ENCODE assay signal across 27 cellular contexts in the genomic region with DNA sequence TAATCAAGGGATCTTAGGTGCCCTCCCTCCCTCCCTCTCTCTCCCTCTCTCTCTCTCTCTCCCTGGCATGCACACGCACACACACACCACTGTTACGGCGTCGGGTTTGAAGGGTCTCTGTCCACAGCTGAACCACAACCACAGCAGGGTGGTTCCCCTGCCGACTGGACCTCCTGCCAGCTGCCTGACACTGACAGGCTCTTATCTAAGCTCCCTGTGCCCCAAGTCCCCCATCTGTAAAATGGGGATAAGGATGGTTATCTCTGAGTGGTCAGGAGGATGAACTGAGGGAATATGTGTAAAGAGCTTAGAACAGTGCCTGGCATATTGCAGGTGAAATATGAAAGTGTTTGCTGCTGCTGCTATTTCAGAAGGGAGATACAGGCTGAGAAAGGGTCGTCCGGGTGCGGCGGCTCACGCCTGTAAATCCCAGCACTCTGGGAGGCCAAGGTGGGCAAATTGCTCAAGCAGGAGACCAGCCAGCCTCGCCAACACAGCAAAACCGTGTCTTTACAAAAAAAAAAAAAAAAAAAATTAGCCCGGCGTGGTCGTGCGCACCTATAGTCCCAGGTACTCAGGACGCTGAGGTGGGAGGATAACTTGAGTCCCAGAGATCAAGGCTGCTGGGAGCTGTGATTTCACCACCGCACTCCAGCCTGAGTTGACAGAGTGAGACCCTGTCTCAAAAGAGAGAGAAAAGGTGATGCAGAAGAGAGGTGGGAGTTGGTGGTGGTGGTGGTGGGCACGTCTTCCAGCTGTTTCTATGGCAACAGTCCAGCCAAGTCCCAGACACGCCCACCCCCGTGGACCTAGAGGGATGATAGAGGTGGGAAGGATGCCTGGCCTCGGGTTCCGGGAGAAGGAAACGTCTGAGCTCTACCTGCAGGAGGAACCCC. TPM values are rescaled to one million over a fixed set of nuclear protein-coding genes. Genes with fewer than 3 reads are reported as not detected.
A peak's percentile ranks its signal among the peaks of the same experiment; 100 is the strongest.
DNase-seq lines count a peak whose midpoint lies in the region; ATAC-seq, FAIRE-seq and TF ChIP-seq lines count a peak whose summit lies in the region.
"Had no signal": no experiment of that assay in that cellular context is flagged by ENCODE, and none has a peak within 500 bp of the region (broad histone marks: within the 10 kb centered on the region; RNA-seq: fewer than 3 reads in every experiment).

No MANE protein-coding gene starts in this region.

- ATAC-seq in K562 (no peak), GM19463 (IDR thresholded peaks at IDR 0.05; ENCODE audit: unreplicated experiment) (no peak)
- ATAC-seq: activated T-cell treated with anti-CD3 and anti-CD28 coated beads, Interleukin-2, amount 50 U/mL, for 72 hours; CD8-positive, alpha-beta T cell had no signal

- DNase-seq in activated naive CD8-positive, alpha-beta T cell treated with anti-CD3 and anti-CD28 coated beads for 36 hours, result no peak
- DNase-seq in K562 (ENCODE audit: extremely low read depth in 1 of 4, low spot score in 3 of 4) (peak; percentile 46 to 54 (median 52)), left kidney (ENCODE audit: low read depth, low spot score) (peak; percentile 50), MCF 10A (ENCODE audit: unreplicated experiment) (no peak), kidney tubule cell (ENCODE audit: low spot score) (no peak), NCI-H1694 (lab: John Stamatoyannopoulos, UW) (no peak)
- DNase-seq: activated naive CD4-positive, alpha-beta T cell treated with anti-CD3 and anti-CD28 coated beads for 36 hours; activated T-cell treated with anti-CD3 and anti-CD28 coated beads, Interleukin-2, amount 50 U/mL, for 72 hours; CD8-positive, alpha-beta T cell; GDM1; kidney; NCI-H2081 treated with DMSO at 0.1 percent for 48 hours; NCI-H446 treated with DMSO at 0.1 percent for 48 hours; Peyer's patch had no signal

- H3K27me3 Mint-ChIP-seq in activated naive CD8-positive, alpha-beta T cell, result peaks cover 37% of the 10 kb centered on the region
- H3K27me3 Mint-ChIP-seq in activated naive CD8-positive, alpha-beta T cell treated with anti-CD3 and anti-CD28 coated beads for 36 hours, result peaks cover 71% of the 10 kb centered on the region
- peaks cover 60% of the 10 kb centered on the region for H3K27me3 Mint-ChIP-seq in MCF 10A (ENCODE audit: insufficient read depth, unreplicated experiment)

- no peak for FAIRE-seq in K562 (lab: Jason Lieb, UNC)
- FAIRE-seq: A549, kidney had no signal

- no peaks in the 10 kb centered on the region for H3K79me2 ChIP-seq in K562 (ENCODE audit: control insufficient read depth, insufficient read depth, low read length)

- H3K27ac Mint-ChIP-seq in activated naive CD8-positive, alpha-beta T cell, result peak overlapping the region; percentile 68
- no peak overlapping the region for H3K27ac Mint-ChIP-seq in activated naive CD8-positive, alpha-beta T cell treated with anti-CD3 and anti-CD28 coated beads for 36 hours
- H3K27ac Mint-ChIP-seq in MCF 10A (ENCODE audit: low read depth, unreplicated experiment), result no peak overlapping the region
- H3K27ac Mint-ChIP-seq: activated naive CD4-positive, alpha-beta T cell treated with anti-CD3 and anti-CD28 coated beads for 36 hours; activated T-cell treated with anti-CD3 and anti-CD28 coated beads, Interleukin-2, amount 50 U/mL, for 72 hours; CD8-positive, alpha-beta T cell; dendritic cell treated with granulocyte-macrophage colony-stimulating factor and Interleukin-4, amounts not matched to agents 40 ng/mL and 50 ng/mL, for 4 days had no signal

- in situ Hi-C loops in K562 (cut with MboI), result loop anchor here (25.0 kb wide), 1 partner anchor 782 kb away; a partner anchor contains a TSS

- H3K9me3 Mint-ChIP-seq in activated naive CD8-positive, alpha-beta T cell (ENCODE audit: low read depth), result no peaks in the 10 kb centered on the region
- no peaks in the 10 kb centered on the region for H3K9me3 Mint-ChIP-seq in activated naive CD8-positive, alpha-beta T cell treated with anti-CD3 and anti-CD28 coated beads for 36 hours
- no peaks in the 10 kb centered on the region for H3K9me3 Mint-ChIP-seq in MCF 10A (ENCODE audit: unreplicated experiment)
- H3K9me3 Mint-ChIP-seq: activated naive CD4-positive, alpha-beta T cell treated with anti-CD3 and anti-CD28 coated beads for 36 hours; CD8-positive, alpha-beta T cell; dendritic cell treated with granulocyte-macrophage colony-stimulating factor and Interleukin-4, amounts not matched to agents 40 ng/mL and 50 ng/mL, for 4 days had no signal

- CTCF ChIA-PET in K562 (lab: Yijun Ruan, JAX; ENCODE audit: low intra/inter-chr PET ratio) (no interaction called here), MCF 10A (lab: Yijun Ruan, JAX) (interaction anchor here (0.6 to 1.0 kb wide), 3 partner anchors 26 to 256 kb away, joined by 3 to 5 read pairs (median 3); no protein-coding TSS in a partner anchor)

- TF ChIP-seq RAD21 in K562 (CRISPR knock-in tag; conservative IDR thresholded peaks at IDR 0.05 in 1 of 2, IDR thresholded peaks at IDR 0.05 in 1 of 2), result no peak

- H3K9me1 ChIP-seq in K562 (ENCODE audit: control insufficient read depth, insufficient read depth, low read length), result no peaks in the 10 kb centered on the region

- H3K36me3 ChIP-seq in K562 (ENCODE audit: control insufficient read depth, insufficient read depth, low read length), result no peaks in the 10 kb centered on the region
- H3K36me3 ChIP-seq: Peyer's patch, prostate gland had no signal

- H3K4me3 Mint-ChIP-seq in activated naive CD8-positive, alpha-beta T cell, result peak overlapping the region; percentile 66
- no peak overlapping the region for H3K4me3 Mint-ChIP-seq in activated naive CD8-positive, alpha-beta T cell treated with anti-CD3 and anti-CD28 coated beads for 36 hours
- no peak overlapping the region for H3K4me3 Mint-ChIP-seq in MCF 10A (ENCODE audit: unreplicated experiment)
- H3K4me3 Mint-ChIP-seq: activated naive CD4-positive, alpha-beta T cell treated with anti-CD3 and anti-CD28 coated beads for 36 hours; CD8-positive, alpha-beta T cell; dendritic cell treated with granulocyte-macrophage colony-stimulating factor and Interleukin-4, amounts not matched to agents 40 ng/mL and 50 ng/mL, for 4 days had no signal

- peaks cover 4% of the 10 kb centered on the region; the same call in 1 of the 2 replicates for H4K20me1 ChIP-seq in K562 (replicated peaks; ENCODE audit: control insufficient read depth, insufficient read depth, low read length)

- no peak overlapping the region for H3K27ac ChIP-seq in K562 (ENCODE audit: extremely low read depth, low read depth, low read length)
- H3K27ac ChIP-seq: A549, HL-60, Peyer's patch, prostate gland had no signal

- H3K9me3 ChIP-seq in K562 (replicated peaks; ENCODE audit: control insufficient read depth, insufficient read depth, low read depth, low read length), result no peaks in the 10 kb centered on the region
- H3K9me3 ChIP-seq: A549, Peyer's patch, prostate gland had no signal

- no peak for TF ChIP-seq POLR2A in K562 (conservative IDR thresholded peaks at IDR 0.05)

- BruUV-seq in K562 (replicated peaks; lab: Mats Ljungman, UMichigan), result no TSS peak
- no TSS peak for BruUV-seq in MCF 10A (replicated peaks; lab: Mats Ljungman, UMichigan)

- peaks cover 21 to 66% of the 10 kb centered on the region in 2 experiments for H3K4me1 ChIP-seq in K562 (replicated peaks in 1 of 2; ENCODE audit: control insufficient read depth in 2 of 2, insufficient read depth in 2 of 2, low read length in 2 of 2)
- H3K4me1 ChIP-seq: prostate gland had no signal

- intact Hi-C loops in K562 (cut with micrococcal nuclease) (no loop called here), MCF 10A (cut with micrococcal nuclease) (no loop called here)

- TF ChIP-seq EP300 in K562 (IDR thresholded peaks at IDR 0.05; ENCODE audit: low read length), result peak; percentile 29; the same call in 1 of the 2 replicates

- H3K36me3 Mint-ChIP-seq in activated naive CD8-positive, alpha-beta T cell, result peaks cover 4% of the 10 kb centered on the region
- H3K36me3 Mint-ChIP-seq in activated naive CD8-positive, alpha-beta T cell treated with anti-CD3 and anti-CD28 coated beads for 36 hours, result no peaks in the 10 kb centered on the region
- H3K36me3 Mint-ChIP-seq in MCF 10A (ENCODE audit: insufficient read depth, unreplicated experiment), result no peaks in the 10 kb centered on the region
- H3K36me3 Mint-ChIP-seq: CD8-positive, alpha-beta T cell; IgD-negative memory B cell had no signal

- no peak overlapping the region for H2AFZ ChIP-seq in K562 (ENCODE audit: low read depth, low read length)

- H3K4me3 ChIP-seq in K562, result no peak overlapping the region
- H3K4me3 ChIP-seq: Peyer's patch, prostate gland had no signal

- H3K27me3 ChIP-seq in K562 (ENCODE audit: control insufficient read depth in 2 of 2, insufficient read depth in 2 of 2, low read length in 2 of 2), result peaks cover 6 to 32% of the 10 kb centered on the region in 2 experiments

- H3K9ac ChIP-seq in K562 (ENCODE audit: insufficient read depth in 1 of 2, low read depth in 2 of 2, low read length in 2 of 2), result peak overlapping the region in 1 of 2 experiments; percentile 42; a peak in 1 of 4 replicates

- TF ChIP-seq CTCF in K562 (IDR thresholded peaks at IDR 0.05 in 2 of 3, conservative IDR thresholded peaks at IDR 0.05 in 1 of 3; ENCODE audit: insufficient read depth in 2 of 3, low read depth in 1 of 3, low read length in 3 of 3) (no peak), MCF 10A (IDR thresholded peaks at IDR 0.05; ENCODE audit: unreplicated experiment) (no peak)

- POLR2A ChIA-PET in K562 (lab: Yijun Ruan, JAX), result interaction anchor here (0.5 to 1.3 kb wide), 4 partner anchors 9 to 166 kb away, joined by 3 to 5 read pairs (median 4); a partner anchor contains a TSS
- POLR2A ChIA-PET in MCF 10A (lab: Yijun Ruan, JAX), result interaction anchor here (0.9 kb wide), 1 partner anchor 37 kb away, joined by 3 read pairs; no protein-coding TSS in a partner anchor

- H3K4me2 ChIP-seq in K562 (ENCODE audit: insufficient read depth, low read length), result peak overlapping the region; percentile 53; the same call in 1 of the 2 replicates

- peaks cover 20% of the 10 kb centered on the region for H3K4me1 Mint-ChIP-seq in activated naive CD8-positive, alpha-beta T cell (ENCODE audit: low read depth)
- peaks cover 10% of the 10 kb centered on the region for H3K4me1 Mint-ChIP-seq in activated naive CD8-positive, alpha-beta T cell treated with anti-CD3 and anti-CD28 coated beads for 36 hours
- H3K4me1 Mint-ChIP-seq in MCF 10A (ENCODE audit: insufficient read depth, unreplicated experiment), result peaks cover 37% of the 10 kb centered on the region

- 8% methylated on average over 23 of the region's 24 CpGs for WGBS in K562 (ENCODE audit: insufficient coverage, low coverage, missing lambda C conversion rate)

RNA-seq across cellular contexts. Expression of a gene that starts 1.0 kb away (rescaled TPM):
- not detected for total RNA-seq in activated naive CD8-positive, alpha-beta T cell treated with anti-CD3 and anti-CD28 coated beads for 36 hours
- total RNA-seq in K562 (2011; cell fraction: chromatin; rRNA removed; ENCODE audit: low replicate concordance), result 0.63 and 0.81 TPM in 2 replicates
- total RNA-seq in K562 (2011; cell fraction: nucleolus; rRNA removed), result 0.33 and 0.39 TPM in 2 replicates
- total RNA-seq in K562 (2011; cell fraction: nucleoplasm; rRNA removed), result 0.29 and 0.38 TPM in 2 replicates
- total RNA-seq in K562 (2014; rRNA removed) (0.05 and 0.08 TPM in 2 replicates), K562 (2014; rRNA removed; fragmentation: Illumina TruSeq; extraction: Trizol) (0.04 and 0.13 TPM in 2 replicates), K562 (2015; rRNA removed; fragmentation: Illumina TruSeq; extraction: Trizol) (0.07 and 0.08 TPM in 2 replicates), K562 (2021) (0.34 and 0.40 TPM in 2 replicates), MCF 10A (2022) (not detected in 2 replicates)
- polyA plus RNA-seq in K562 (2011; rRNA removed) (0.04 and 0.07 TPM in 2 replicates), K562 (2014; fragmentation: Illumina TruSeq; extraction: Trizol) (0.36 TPM in 2 replicates), K562 (2014; fragmentation: Nextera tagmentation; extraction: Ambion mirVana) (under 1 TPM; 0.01 to 0.03 TPM), K562 (2014; rRNA removed) (0.08 and 0.18 TPM in 2 replicates)
- 0.12 and 0.16 TPM in 2 replicates for polyA plus RNA-seq in K562 (2011; cell fraction: cytosol; rRNA removed)
- 0.15 and 0.51 TPM in 2 replicates for polyA plus RNA-seq in K562 (2011; cell fraction: nucleus; rRNA removed)
- polyA plus RNA-seq in K562 (2012), result 0.23 and 0.33 TPM in 2 replicates
- polyA minus RNA-seq in K562 (2011; rRNA and poly(A)+ RNA removed), result 0.12 and 0.18 TPM in 2 replicates
- 0.29 TPM in 1 of 2 replicates, not detected in the other for polyA minus RNA-seq in K562 (2011; cell fraction: cytosol; rRNA and poly(A)+ RNA removed)
- polyA minus RNA-seq in K562 (2011; cell fraction: nucleus; rRNA and poly(A)+ RNA removed), result 0.11 and 0.27 TPM in 2 replicates
- total RNA-seq: activated CD8-positive, alpha-beta memory T cell treated with anti-CD3 and anti-CD28 coated beads for 36 hours; activated naive CD4-positive, alpha-beta T cell treated with anti-CD3 and anti-CD28 coated beads for 36 hours; CD8-positive, alpha-beta T cell; glomerular endothelial cell; H4; kidney; lung microvascular endothelial cell; mucosa of gallbladder; Peyer's patch; prostate gland; ureter had no signal
- polyA plus RNA-seq: IgD-negative memory B cell had no signal

RNA-seq across cellular contexts. Expression of a gene that starts 17.4 kb away (rescaled TPM):
- 10 to 100 TPM; 35.7 to 37.5 TPM for total RNA-seq in activated naive CD8-positive, alpha-beta T cell treated with anti-CD3 and anti-CD28 coated beads for 36 hours
- 20.9 and 73.4 TPM in 2 replicates for total RNA-seq in K562 (2011; cell fraction: chromatin; rRNA removed; ENCODE audit: low replicate concordance)
- total RNA-seq in K562 (2011; cell fraction: nucleolus; rRNA removed), result 94.4 and 96.2 TPM in 2 replicates
- 62.6 and 89.3 TPM in 2 replicates for total RNA-seq in K562 (2011; cell fraction: nucleoplasm; rRNA removed)
- total RNA-seq in K562 (2014; rRNA removed), result 229 and 491 TPM in 2 replicates
- 16.7 and 26.3 TPM in 2 replicates for total RNA-seq in K562 (2014; rRNA removed; fragmentation: Illumina TruSeq; extraction: Trizol)
- 99.3 and 105 TPM in 2 replicates for total RNA-seq in K562 (2015; rRNA removed; fragmentation: Illumina TruSeq; extraction: Trizol)
- 135 and 150 TPM in 2 replicates for total RNA-seq in K562 (2021)
- polyA plus RNA-seq in K562 (2011; rRNA removed), result 58.3 and 94.6 TPM in 2 replicates
- 109 and 317 TPM in 2 replicates for polyA plus RNA-seq in K562 (2011; cell fraction: cytosol; rRNA removed)
- 145 and 201 TPM in 2 replicates for polyA plus RNA-seq in K562 (2011; cell fraction: nucleus; rRNA removed)
- 123 and 126 TPM in 2 replicates for polyA plus RNA-seq in K562 (2012)
- polyA plus RNA-seq in K562 (2014; fragmentation: Illumina TruSeq; extraction: Trizol), result 52.8 and 117 TPM in 2 replicates
- polyA plus RNA-seq in K562 (2014; fragmentation: Nextera tagmentation; extraction: Ambion mirVana), result 1 to 10 TPM; 1.2 to 6.2 TPM
- polyA plus RNA-seq in K562 (2014; rRNA removed), result 172 and 196 TPM in 2 replicates
- 13.9 and 17.6 TPM in 2 replicates for polyA minus RNA-seq in K562 (2011; rRNA and poly(A)+ RNA removed)
- polyA minus RNA-seq in K562 (2011; cell fraction: cytosol; rRNA and poly(A)+ RNA removed), result 48.0 and 65.9 TPM in 2 replicates
- 45.9 and 53.4 TPM in 2 replicates for polyA minus RNA-seq in K562 (2011; cell fraction: nucleus; rRNA and poly(A)+ RNA removed)
- 34.3 and 59.9 TPM in 2 replicates for total RNA-seq in MCF 10A (2022)

RNA-seq across cellular contexts. Expression of a gene that starts 20.5 kb away (rescaled TPM):
- not detected for total RNA-seq in activated naive CD8-positive, alpha-beta T cell treated with anti-CD3 and anti-CD28 coated beads for 36 hours
- not detected in 2 replicates for total RNA-seq in K562 (2011; cell fraction: chromatin; rRNA removed; ENCODE audit: low replicate concordance)
- not detected in 2 replicates for total RNA-seq in K562 (2011; cell fraction: nucleolus; rRNA removed)
- total RNA-seq in K562 (2011; cell fraction: nucleoplasm; rRNA removed), result not detected in 2 replicates
- not detected in 2 replicates for total RNA-seq in K562 (2014; rRNA removed)
- total RNA-seq in K562 (2014; rRNA removed; fragmentation: Illumina TruSeq; extraction: Trizol), result not detected in 2 replicates
- not detected in 2 replicates for total RNA-seq in K562 (2015; rRNA removed; fragmentation: Illumina TruSeq; extraction: Trizol)
- total RNA-seq in K562 (2021), result not detected in 2 replicates
- polyA plus RNA-seq in K562 (2011; rRNA removed), result not detected in 2 replicates
- polyA plus RNA-seq in K562 (2011; cell fraction: cytosol; rRNA removed), result not detected in 2 replicates
- not detected in 2 replicates for polyA plus RNA-seq in K562 (2011; cell fraction: nucleus; rRNA removed)
- not detected in 2 replicates for polyA plus RNA-seq in K562 (2012)
- polyA plus RNA-seq in K562 (2014; fragmentation: Illumina TruSeq; extraction: Trizol), result not detected in 2 replicates
- not detected for polyA plus RNA-seq in K562 (2014; fragmentation: Nextera tagmentation; extraction: Ambion mirVana)
- not detected in 2 replicates for polyA plus RNA-seq in K562 (2014; rRNA removed)
- polyA minus RNA-seq in K562 (2011; rRNA and poly(A)+ RNA removed), result not detected in 2 replicates
- not detected in 2 replicates for polyA minus RNA-seq in K562 (2011; cell fraction: cytosol; rRNA and poly(A)+ RNA removed)
- polyA minus RNA-seq in K562 (2011; cell fraction: nucleus; rRNA and poly(A)+ RNA removed), result not detected in 2 replicates
- total RNA-seq in MCF 10A (2022), result 0.23 and 0.32 TPM in 2 replicates
- total RNA-seq: activated CD8-positive, alpha-beta memory T cell treated with anti-CD3 and anti-CD28 coated beads for 36 hours; activated naive CD4-positive, alpha-beta T cell treated with anti-CD3 and anti-CD28 coated beads for 36 hours; activated T-cell treated with anti-CD3 and anti-CD28 coated beads, Interleukin-2, amount 50 U/mL, for 72 hours; CD8-positive, alpha-beta T cell; glomerular endothelial cell; H4; kidney; lung microvascular endothelial cell; mucosa of gallbladder; Peyer's patch; prostate gland; ureter had no signal
- polyA plus RNA-seq: A549, IgD-negative memory B cell had no signal

RNA-seq across cellular contexts. Expression of a gene that starts 32.3 kb away (rescaled TPM):
- 10 to 100 TPM in 1 of 2 experiments, 1 to 10 TPM in 1; 8.8 to 10.3 TPM for total RNA-seq in activated naive CD8-positive, alpha-beta T cell treated with anti-CD3 and anti-CD28 coated beads for 36 hours
- total RNA-seq in K562 (2011; cell fraction: chromatin; rRNA removed; ENCODE audit: low replicate concordance), result 2.3 and 4.5 TPM in 2 replicates
- 5.5 and 6.2 TPM in 2 replicates for total RNA-seq in K562 (2011; cell fraction: nucleolus; rRNA removed)
- total RNA-seq in K562 (2011; cell fraction: nucleoplasm; rRNA removed), result 2.3 and 2.4 TPM in 2 replicates
- total RNA-seq in K562 (2014; rRNA removed) (3.7 and 5.7 TPM in 2 replicates), K562 (2014; rRNA removed; fragmentation: Illumina TruSeq; extraction: Trizol) (not detected in 2 replicates), K562 (2015; rRNA removed; fragmentation: Illumina TruSeq; extraction: Trizol) (0.76 and 1.5 TPM in 2 replicates), K562 (2021) (12.9 and 13.6 TPM in 2 replicates), MCF 10A (2022) (6.2 and 12.1 TPM in 2 replicates)
- polyA plus RNA-seq in K562 (2011; rRNA removed) (0.18 and 0.37 TPM in 2 replicates), K562 (2014; fragmentation: Illumina TruSeq; extraction: Trizol) (0.13 and 1.1 TPM in 2 replicates), K562 (2014; fragmentation: Nextera tagmentation; extraction: Ambion mirVana) (not detected), K562 (2014; rRNA removed) (3.7 and 6.4 TPM in 2 replicates)
- 0.28 and 1.3 TPM in 2 replicates for polyA plus RNA-seq in K562 (2011; cell fraction: cytosol; rRNA removed)
- 1.6 and 3.0 TPM in 2 replicates for polyA plus RNA-seq in K562 (2011; cell fraction: nucleus; rRNA removed)
- polyA plus RNA-seq in K562 (2012), result 6.5 and 9.2 TPM in 2 replicates
- polyA minus RNA-seq in K562 (2011; rRNA and poly(A)+ RNA removed), result 0.18 and 0.21 TPM in 2 replicates
- polyA minus RNA-seq in K562 (2011; cell fraction: cytosol; rRNA and poly(A)+ RNA removed), result 3.8 and 5.5 TPM in 2 replicates
- 1.9 and 2.0 TPM in 2 replicates for polyA minus RNA-seq in K562 (2011; cell fraction: nucleus; rRNA and poly(A)+ RNA removed)

RNA-seq across cellular contexts. Expression of a gene that starts 36.5 kb away (rescaled TPM):
- total RNA-seq in activated naive CD8-positive, alpha-beta T cell treated with anti-CD3 and anti-CD28 coated beads for 36 hours, result 100 to 1,000 TPM; 323 to 325 TPM
- total RNA-seq in K562 (2011; cell fraction: chromatin; rRNA removed; ENCODE audit: low replicate concordance), result 68.3 and 99.1 TPM in 2 replicates
- 71.6 and 79.7 TPM in 2 replicates for total RNA-seq in K562 (2011; cell fraction: nucleolus; rRNA removed)
- 67.3 and 159 TPM in 2 replicates for total RNA-seq in K562 (2011; cell fraction: nucleoplasm; rRNA removed)
- total RNA-seq in K562 (2014; rRNA removed), result 959 and 1,305 TPM in 2 replicates
- 35.0 and 65.5 TPM in 2 replicates for total RNA-seq in K562 (2014; rRNA removed; fragmentation: Illumina TruSeq; extraction: Trizol)
- total RNA-seq in K562 (2015; rRNA removed; fragmentation: Illumina TruSeq; extraction: Trizol), result 97.3 and 100 TPM in 2 replicates
- total RNA-seq in K562 (2021), result 390 and 411 TPM in 2 replicates
- 157 and 191 TPM in 2 replicates for polyA plus RNA-seq in K562 (2011; rRNA removed)
- 285 and 290 TPM in 2 replicates for polyA plus RNA-seq in K562 (2011; cell fraction: cytosol; rRNA removed)
- polyA plus RNA-seq in K562 (2011; cell fraction: nucleus; rRNA removed), result 91.9 and 117 TPM in 2 replicates
- 169 and 283 TPM in 2 replicates for polyA plus RNA-seq in K562 (2012)
- polyA plus RNA-seq in K562 (2014; fragmentation: Illumina TruSeq; extraction: Trizol), result 242 and 275 TPM in 2 replicates
- 1 to 10 TPM; 1.5 to 1.6 TPM for polyA plus RNA-seq in K562 (2014; fragmentation: Nextera tagmentation; extraction: Ambion mirVana)
- 332 and 771 TPM in 2 replicates for polyA plus RNA-seq in K562 (2014; rRNA removed)
- 30.0 and 48.2 TPM in 2 replicates for polyA minus RNA-seq in K562 (2011; rRNA and poly(A)+ RNA removed)
- 158 and 212 TPM in 2 replicates for polyA minus RNA-seq in K562 (2011; cell fraction: cytosol; rRNA and poly(A)+ RNA removed)
- 18.3 and 33.0 TPM in 2 replicates for polyA minus RNA-seq in K562 (2011; cell fraction: nucleus; rRNA and poly(A)+ RNA removed)
- 331 and 345 TPM in 2 replicates for total RNA-seq in MCF 10A (2022)

Comparison
In these comparisons a context has a peak if more than half of its experiments do, and no peak if none do; other contexts are left out.
1. DNase-seq: peak in K562 (4 of 4) and left kidney (single experiment); none in activated naive CD8-positive, alpha-beta T cell treated with anti-CD3 and anti-CD28 coated beads for 36 hours (single experiment), MCF 10A (single experiment), kidney tubule cell (single experiment) and NCI-H1694 (single experiment).